ENCODE assay signal across 8 cellular contexts in the genomic region with DNA sequence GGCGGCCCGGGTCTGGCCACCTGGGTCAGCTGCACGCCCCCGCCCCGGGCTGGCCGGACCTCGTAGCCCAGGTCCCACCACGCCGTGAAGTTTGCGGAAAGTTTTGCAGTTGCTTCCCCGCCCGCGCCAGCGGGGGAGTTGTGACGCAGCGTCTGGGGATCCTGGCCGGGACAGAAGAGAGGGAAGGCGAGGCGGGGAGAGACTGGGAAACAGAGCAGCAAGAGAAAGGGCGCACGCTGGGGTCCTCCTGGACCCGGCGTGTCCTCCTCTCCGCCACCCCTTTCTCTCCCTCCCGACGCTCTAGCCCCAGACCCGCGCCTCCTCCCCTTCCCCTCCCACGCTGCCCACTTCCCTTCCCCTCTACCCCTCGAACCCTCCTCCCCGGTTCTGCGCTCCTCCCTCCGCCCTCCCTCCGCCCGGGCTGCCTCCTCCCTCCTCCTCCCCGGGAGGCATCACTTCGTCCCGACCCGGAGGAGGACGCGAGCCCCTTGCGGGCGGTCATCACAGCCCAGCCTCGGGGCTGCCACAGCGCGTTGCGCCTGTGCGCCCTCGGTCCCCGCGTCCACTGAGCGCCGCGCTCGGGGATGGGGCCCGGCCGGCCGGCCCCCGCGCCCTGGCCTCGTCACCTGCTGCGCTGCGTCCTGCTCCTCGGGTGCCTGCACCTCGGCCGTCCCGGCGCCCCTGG. TPM values are rescaled to one million over a fixed set of nuclear protein-coding genes. Genes with fewer than 3 reads are reported as not detected.
DNase-seq lines count a peak whose midpoint lies in the region; ATAC-seq and TF ChIP-seq lines count a peak whose summit lies in the region.

A gene with protein sequence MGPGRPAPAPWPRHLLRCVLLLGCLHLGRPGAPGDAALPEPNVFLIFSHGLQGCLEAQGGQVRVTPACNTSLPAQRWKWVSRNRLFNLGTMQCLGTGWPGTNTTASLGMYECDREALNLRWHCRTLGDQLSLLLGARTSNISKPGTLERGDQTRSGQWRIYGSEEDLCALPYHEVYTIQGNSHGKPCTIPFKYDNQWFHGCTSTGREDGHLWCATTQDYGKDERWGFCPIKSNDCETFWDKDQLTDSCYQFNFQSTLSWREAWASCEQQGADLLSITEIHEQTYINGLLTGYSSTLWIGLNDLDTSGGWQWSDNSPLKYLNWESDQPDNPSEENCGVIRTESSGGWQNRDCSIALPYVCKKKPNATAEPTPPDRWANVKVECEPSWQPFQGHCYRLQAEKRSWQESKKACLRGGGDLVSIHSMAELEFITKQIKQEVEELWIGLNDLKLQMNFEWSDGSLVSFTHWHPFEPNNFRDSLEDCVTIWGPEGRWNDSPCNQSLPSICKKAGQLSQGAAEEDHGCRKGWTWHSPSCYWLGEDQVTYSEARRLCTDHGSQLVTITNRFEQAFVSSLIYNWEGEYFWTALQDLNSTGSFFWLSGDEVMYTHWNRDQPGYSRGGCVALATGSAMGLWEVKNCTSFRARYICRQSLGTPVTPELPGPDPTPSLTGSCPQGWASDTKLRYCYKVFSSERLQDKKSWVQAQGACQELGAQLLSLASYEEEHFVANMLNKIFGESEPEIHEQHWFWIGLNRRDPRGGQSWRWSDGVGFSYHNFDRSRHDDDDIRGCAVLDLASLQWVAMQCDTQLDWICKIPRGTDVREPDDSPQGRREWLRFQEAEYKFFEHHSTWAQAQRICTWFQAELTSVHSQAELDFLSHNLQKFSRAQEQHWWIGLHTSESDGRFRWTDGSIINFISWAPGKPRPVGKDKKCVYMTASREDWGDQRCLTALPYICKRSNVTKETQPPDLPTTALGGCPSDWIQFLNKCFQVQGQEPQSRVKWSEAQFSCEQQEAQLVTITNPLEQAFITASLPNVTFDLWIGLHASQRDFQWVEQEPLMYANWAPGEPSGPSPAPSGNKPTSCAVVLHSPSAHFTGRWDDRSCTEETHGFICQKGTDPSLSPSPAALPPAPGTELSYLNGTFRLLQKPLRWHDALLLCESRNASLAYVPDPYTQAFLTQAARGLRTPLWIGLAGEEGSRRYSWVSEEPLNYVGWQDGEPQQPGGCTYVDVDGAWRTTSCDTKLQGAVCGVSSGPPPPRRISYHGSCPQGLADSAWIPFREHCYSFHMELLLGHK (N-terminal part only) (plus strand): TSS at position 452 of the 685 bp plus-strand sequence. CDS start 133 bp downstream, at position 585.

- H3K27ac ChIP-seq in BLaER1 treated with 17β-estradiol and CSF1 and Interleukin-3, amounts not matched to agents 10 nM and 100 nM: peak within 1 kb of the TSS; percentile 59 to 93 (median 87)
- H3K27ac ChIP-seq in SU-DHL-6 (ENCODE audit: low read depth, low read length) (no peak within 1 kb of the TSS), layer of hippocampus (ENCODE audit: low read depth, low read length) (peak within 1 kb of the TSS; percentile 42)

- peaks cover 0 to 30% (median 7%) of the 10 kb centered on the region in 11 experiments; a peak in 10 of 22 replicates for H3K36me3 ChIP-seq in BLaER1 treated with 17β-estradiol and CSF1 and Interleukin-3, amounts not matched to agents 10 nM and 100 nM
- H3K36me3 ChIP-seq in SU-DHL-6 (ENCODE audit: low read length): no peaks in the 10 kb centered on the region

- H3K4me2 ChIP-seq in BLaER1 treated with 17β-estradiol and CSF1 and Interleukin-3, amounts not matched to agents 10 nM and 100 nM: peak within 1 kb of the TSS; percentile 84 to 99 (median 97)
- H3K4me2 ChIP-seq in SU-DHL-6 (ENCODE audit: low read depth, low read length, poor library complexity, severe bottlenecking): peak within 1 kb of the TSS; percentile 3

- ATAC-seq in HG02870 (IDR thresholded peaks at IDR 0.05; ENCODE audit: unreplicated experiment) (peak; percentile 43), HG02798 (IDR thresholded peaks at IDR 0.05; ENCODE audit: poor library complexity, unreplicated experiment) (no peak)

- peak within 1 kb of the TSS; percentile 99 for H3K27ac Mint-ChIP-seq in chondrocyte (ENCODE audit: unreplicated experiment)

- no peak for TF ChIP-seq CTCF in SU-DHL-6 (IDR thresholded peaks at IDR 0.05; ENCODE audit: insufficient read depth, low read length, poor library complexity, severe bottlenecking)
- TF ChIP-seq CTCF in chondrocyte (IDR thresholded peaks at IDR 0.05): peak; percentile 28

- DNase-seq in chondrocyte (ENCODE audit: low spot score): no peak
- peak in 2 of 3 donors; percentile 21 to 46 for DNase-seq in stimulated activated CD4-positive, alpha-beta T cell treated with anti-CD3 and anti-CD28 coated beads, Interleukin-12 subunit alpha, Interleukin-12 subunit beta, amount 100 ng/mL, for 48 hours (ENCODE audit: low read depth in 2 of 3, low spot score in 1 of 3)
- DNase-seq in COLO829 (ENCODE audit: low spot score): no peak

- H2AFZ ChIP-seq in SU-DHL-6 (ENCODE audit: low read depth, low read length, severe bottlenecking): no peak within 1 kb of the TSS

- H3K9me3 ChIP-seq in BLaER1 treated with 17β-estradiol and CSF1 and Interleukin-3, amounts not matched to agents 10 nM and 100 nM (replicated peaks in 1 of 11): no peaks in the 10 kb centered on the region
- no peaks in the 10 kb centered on the region for H3K9me3 ChIP-seq in SU-DHL-6 (ENCODE audit: insufficient read depth, low read length)

- H3K9me2 ChIP-seq in SU-DHL-6 (replicated peaks; ENCODE audit: insufficient read depth, low read length): no peaks in the 10 kb centered on the region

- no peaks in the 10 kb centered on the region for H3K9me3 Mint-ChIP-seq in chondrocyte (ENCODE audit: low read depth)

- H3K79me2 ChIP-seq in SU-DHL-6 (ENCODE audit: insufficient read depth, low read length): no peaks in the 10 kb centered on the region

- H3K4me1 ChIP-seq in BLaER1 treated with 17β-estradiol and CSF1 and Interleukin-3, amounts not matched to agents 10 nM and 100 nM: peaks cover 54 to 71% (median 64%) of the 10 kb centered on the region in 10 experiments

- H3K27me3 ChIP-seq in BLaER1 treated with 17β-estradiol and CSF1 and Interleukin-3, amounts not matched to agents 10 nM and 100 nM: no peaks in the 10 kb centered on the region
- H3K27me3 ChIP-seq in SU-DHL-6 (ENCODE audit: low read length): no peaks in the 10 kb centered on the region
- peaks cover 4% of the 10 kb centered on the region for H3K27me3 ChIP-seq in layer of hippocampus (ENCODE audit: control insufficient read depth, insufficient read depth, low read length)

- H3K4me3 Mint-ChIP-seq in chondrocyte (ENCODE audit: unreplicated experiment): peak within 1 kb of the TSS; percentile 99

- H3K4me1 Mint-ChIP-seq in chondrocyte (ENCODE audit: low read depth): peaks cover 43% of the 10 kb centered on the region

- H3K27me3 Mint-ChIP-seq in chondrocyte (ENCODE audit: low read depth): no peaks in the 10 kb centered on the region

- peaks cover 14 to 41% (median 37%) of the 10 kb centered on the region in 11 experiments; a peak in 21 of 22 replicates for H4K20me1 ChIP-seq in BLaER1 treated with 17β-estradiol and CSF1 and Interleukin-3, amounts not matched to agents 10 nM and 100 nM
- H4K20me1 ChIP-seq in SU-DHL-6 (ENCODE audit: low read depth, low read length): no peaks in the 10 kb centered on the region

- H3K4me3 ChIP-seq in BLaER1 treated with 17β-estradiol and CSF1 and Interleukin-3, amounts not matched to agents 10 nM and 100 nM: peak within 1 kb of the TSS; percentile 77 to 97 (median 91)
- peak within 1 kb of the TSS; percentile 3 for H3K4me3 ChIP-seq in SU-DHL-6 (ENCODE audit: insufficient read depth, low read length, poor library complexity, severe bottlenecking)

- H3F3A ChIP-seq in SU-DHL-6 (ENCODE audit: insufficient read depth): no peaks in the 10 kb centered on the region

- peak within 1 kb of the TSS; percentile 79 to 91 (median 87) for H3K9ac ChIP-seq in BLaER1 treated with 17β-estradiol and CSF1 and Interleukin-3, amounts not matched to agents 10 nM and 100 nM
- H3K9ac ChIP-seq in SU-DHL-6 (ENCODE audit: low read length): no peak within 1 kb of the TSS

- peaks cover 8% of the 10 kb centered on the region for H3K36me3 Mint-ChIP-seq in chondrocyte (ENCODE audit: low read depth)

RNA-seq across cellular contexts. Expression of the gene that starts here (rescaled TPM):
- 347 to 378 TPM (median 353 TPM) in 3 replicates for total RNA-seq in chondrocyte

Comparison
In these comparisons a context has a peak if more than half of its experiments do, and no peak if none do; other contexts are left out.
1. DNase-seq: peak in stimulated activated CD4-positive, alpha-beta T cell treated with anti-CD3 and anti-CD28 coated beads, Interleukin-12 subunit alpha, Interleukin-12 subunit beta, amount 100 ng/mL, for 48 hours (2 of 3); none in chondrocyte (single experiment) and COLO829 (single experiment).